ENCODE assay signal across 11 cellular contexts in genomic region chr11:60678231-60678630, GRCh38. TPM values are rescaled to one million over a fixed set of nuclear protein-coding genes. Genes with fewer than 3 reads are reported as not detected.
"Had no signal": no experiment of that assay in that cellular context is flagged by ENCODE, and none has a peak within 500 bp of the region (broad histone marks: within the 10 kb centered on the region; RNA-seq: fewer than 3 reads in every experiment).

No MANE protein-coding gene starts in this region.

RNA-seq across cellular contexts. Expression of gene MS4A8, which starts 21.2 kb away (rescaled TPM):
- total RNA-seq: OCI-LY7, PC-3, PC-9, Right ventricle myocardium inferior, Right ventricle myocardium superior, RPMI7951, SJCRH30, SJSA1, SK-MEL-5, T-cell had no signal
- polyA plus RNA-seq: SK-N-SH had no signal

RNA-seq across cellular contexts. Expression of gene MS4A18, which starts 46.3 kb away (rescaled TPM):
- total RNA-seq: OCI-LY7, PC-3, PC-9, Right ventricle myocardium inferior, Right ventricle myocardium superior, RPMI7951, SJCRH30, SJSA1, SK-MEL-5, T-cell had no signal
- polyA plus RNA-seq: SK-N-SH had no signal
